ENCODE assay signal across 26 cellular contexts in genomic region chr12:70561550-70561949, GRCh38.
"Had no signal": no experiment of that assay in that cellular context is flagged by ENCODE, and none has a peak within 500 bp of the region (broad histone marks: within the 10 kb centered on the region; RNA-seq: fewer than 3 reads in every experiment).

No MANE protein-coding gene starts in this region.

- H3K27ac ChIP-seq: left lung, lower lobe of right lung, ovary, right atrium auricular region, skin epidermis, spleen, suprapubic skin, thoracic aorta, tibial artery, upper lobe of right lung, uterus had no signal

- FAIRE-seq: islet of Langerhans, kidney had no signal

- H3K36me3 ChIP-seq: left lung, ovary, suprapubic skin, thoracic aorta, tibial artery, upper lobe of right lung, uterus had no signal

- H3K4me3 ChIP-seq: left lung, lower lobe of right lung, ovary, right atrium auricular region, skin epidermis, spleen, suprapubic skin, thoracic aorta, tibial artery, upper lobe of right lung, uterus had no signal

- H3K27me3 ChIP-seq: left lung, ovary, right atrium auricular region, spleen, suprapubic skin, tibial artery, upper lobe of right lung, uterus had no signal

- H3K4me1 ChIP-seq: left lung, lower lobe of right lung, right atrium auricular region, spleen, suprapubic skin, tibial artery, upper lobe of right lung, uterus had no signal

- H3K9me3 ChIP-seq: left lung, lower lobe of right lung, ovary, right atrium auricular region, spleen, suprapubic skin, thoracic aorta, tibial artery, upper lobe of right lung, uterus had no signal

- DNase-seq: hypothalamus; immature natural killer cell; kidney; left colon; lower lobe of right lung; mammary epithelial cell; mesenchymal stem cell; naive B cell; natural killer cell; nephron progenitor cell; ovary; spleen; stimulated activated CD4-positive, alpha-beta T cell treated with anti-CD3 and anti-CD28 coated beads, Interleukin-4, amount 100 ng/mL, for 24 hours; stimulated activated naive CD4-positive, alpha-beta T cell; tibial artery; trophoblast cell; upper lobe of right lung; uterus had no signal

- ATAC-seq: left lung; lower lobe of right lung; natural killer cell; sciatic nerve; stimulated activated effector memory CD8-positive, alpha-beta T cell treated with anti-CD3 and anti-CD28 coated beads, Interleukin-12 subunit alpha, Interleukin-12 subunit beta, amount 100 ng/mL, for 72 hours; upper lobe of right lung had no signal
